ENCODE assay signal across 18 cellular contexts in genomic region chr18:79368681-79369080, GRCh38. TPM values are rescaled to one million over a fixed set of nuclear protein-coding genes. Genes with fewer than 3 reads are reported as not detected.
DNase-seq lines count a peak whose midpoint lies in the region; ATAC-seq and TF ChIP-seq lines count a peak whose summit lies in the region.
"Had no signal": no experiment of that assay in that cellular context is flagged by ENCODE, and none has a peak within 500 bp of the region (broad histone marks: within the 10 kb centered on the region; RNA-seq: fewer than 3 reads in every experiment).

No MANE protein-coding gene starts in this region.

- intact Hi-C loops in tibial artery (cut with DNase I; ENCODE audit: low total_unique reads) = no loop called here

- H3K4me1 Mint-ChIP-seq in stimulated activated naive CD8-positive, alpha-beta T cell treated with anti-CD3 and anti-CD28 coated beads, Interleukin-15, Interleukin-2, amounts not matched to agents 100 ng/mL and 50 ng/mL, for 24 hours (ENCODE audit: low read depth) = peaks cover 32% of the 10 kb centered on the region
- H3K4me1 Mint-ChIP-seq in T-helper 17 cell (peaks cover 19% of the 10 kb centered on the region), immature natural killer cell (peaks cover 22 to 32% of the 10 kb centered on the region in 2 donors)

- H3K4me1 ChIP-seq in tibial artery = no peaks in the 10 kb centered on the region
- H3K4me1 ChIP-seq: Caco-2 had no signal

- no peak for TF ChIP-seq CTCF in tibial artery (IDR thresholded peaks at IDR 0.05)

- peaks cover 0 to 34% (median 4%) of the 10 kb centered on the region in 3 donors for H3K36me3 ChIP-seq in tibial artery

- H3K36me3 Mint-ChIP-seq in stimulated activated naive CD8-positive, alpha-beta T cell treated with anti-CD3 and anti-CD28 coated beads, Interleukin-15, Interleukin-2, amounts not matched to agents 100 ng/mL and 50 ng/mL, for 24 hours (ENCODE audit: low read depth) = peaks cover 19% of the 10 kb centered on the region
- H3K36me3 Mint-ChIP-seq in T-helper 17 cell (ENCODE audit: low read depth) = peaks cover 6% of the 10 kb centered on the region
- peaks cover 8 to 27% (median 14%) of the 10 kb centered on the region in 3 donors for H3K36me3 Mint-ChIP-seq in immature natural killer cell

- H3K4me3 Mint-ChIP-seq in stimulated activated naive CD8-positive, alpha-beta T cell treated with anti-CD3 and anti-CD28 coated beads, Interleukin-15, Interleukin-2, amounts not matched to agents 100 ng/mL and 50 ng/mL, for 24 hours = no peak overlapping the region
- H3K4me3 Mint-ChIP-seq in T-helper 17 cell (no peak overlapping the region), immature natural killer cell (peak overlapping the region in 4 of 5 donors; percentile 19 to 42 (median 24))
- H3K4me3 Mint-ChIP-seq: activated B cell treated with CpG ODN at 0.5 μM for 24 hours had no signal

- H3K27ac ChIP-seq in tibial artery = no peak overlapping the region
- H3K27ac ChIP-seq: esophagus squamous epithelium, neutrophil had no signal

- ATAC-seq in stimulated activated naive CD8-positive, alpha-beta T cell treated with anti-CD3 and anti-CD28 coated beads, Interleukin-15, Interleukin-2, amounts not matched to agents 100 U/mL and 50 U/mL, for 24 hours = no peak
- ATAC-seq in T-helper 17 cell (peak; percentile 65), HG02610 (IDR thresholded peaks at IDR 0.05; ENCODE audit: unreplicated experiment) (no peak)
- ATAC-seq: PC-3 had no signal

- no peaks in the 10 kb centered on the region for H3K27me3 ChIP-seq in tibial artery
- H3K27me3 ChIP-seq: esophagus squamous epithelium, neutrophil had no signal

- no peak overlapping the region for H3K4me3 ChIP-seq in tibial artery
- H3K4me3 ChIP-seq: esophagus squamous epithelium had no signal

- H3K27ac Mint-ChIP-seq in stimulated activated naive CD8-positive, alpha-beta T cell treated with anti-CD3 and anti-CD28 coated beads, Interleukin-15, Interleukin-2, amounts not matched to agents 100 ng/mL and 50 ng/mL, for 24 hours = peak overlapping the region; percentile 18
- H3K27ac Mint-ChIP-seq in T-helper 17 cell (peak overlapping the region; percentile 68), immature natural killer cell (peak overlapping the region in 2 of 6 donors; percentile 39 to 73)
- H3K27ac Mint-ChIP-seq: activated B cell treated with CpG ODN at 0.5 μM for 24 hours had no signal

- H3K27me3 Mint-ChIP-seq in stimulated activated naive CD8-positive, alpha-beta T cell treated with anti-CD3 and anti-CD28 coated beads, Interleukin-15, Interleukin-2, amounts not matched to agents 100 ng/mL and 50 ng/mL, for 24 hours = no peaks in the 10 kb centered on the region
- H3K27me3 Mint-ChIP-seq in T-helper 17 cell (no peaks in the 10 kb centered on the region), immature natural killer cell (ENCODE audit: low read depth in 3 of 3) (peaks cover 0 to 2% (median 1%) of the 10 kb centered on the region in 3 donors)
- H3K27me3 Mint-ChIP-seq: activated B cell treated with CpG ODN at 0.5 μM for 24 hours had no signal

- H3K9me3 Mint-ChIP-seq in stimulated activated naive CD8-positive, alpha-beta T cell treated with anti-CD3 and anti-CD28 coated beads, Interleukin-15, Interleukin-2, amounts not matched to agents 100 ng/mL and 50 ng/mL, for 24 hours = no peaks in the 10 kb centered on the region
- no peaks in the 10 kb centered on the region for H3K9me3 Mint-ChIP-seq in immature natural killer cell
- H3K9me3 Mint-ChIP-seq: activated B cell treated with CpG ODN at 0.5 μM for 24 hours had no signal

- no peak for DNase-seq in stimulated activated naive CD8-positive, alpha-beta T cell treated with anti-CD3 and anti-CD28 coated beads, Interleukin-15, Interleukin-2, amounts not matched to agents 100 U/mL and 50 U/mL, for 24 hours
- DNase-seq in T-helper 17 cell (no peak), immature natural killer cell (no peak), tibial artery (no peak), NCI-H2081 treated with DMSO at 0.1 percent for 48 hours (lab: John Stamatoyannopoulos, UW) (no peak), cerebellum (ENCODE audit: low spot score) (no peak)
- DNase-seq: activated B cell treated with CpG ODN at 0.5 μM for 24 hours, amniotic stem cell, Caco-2, esophagus squamous epithelium, NCI-H1105, NCI-H2171, NCI-H774, PC-3, SIG-M5 had no signal

- H3K9me3 ChIP-seq in T-helper 17 cell (ENCODE audit: control insufficient read depth, low read length, poor library complexity, severe bottlenecking) (no peaks in the 10 kb centered on the region), tibial artery (no peaks in the 10 kb centered on the region)
- H3K9me3 ChIP-seq: Caco-2, esophagus squamous epithelium, neutrophil had no signal

RNA-seq across cellular contexts. Expression of gene NFATC1, which starts 27.0 kb away (rescaled TPM):
- 10 to 100 TPM; 73.4 to 77.8 TPM for total RNA-seq in T-helper 17 cell
- 10 to 100 TPM in 1 of 3 donors, 1 to 10 TPM in 2; 3.1 to 17.6 (median 8.9) TPM for polyA plus RNA-seq in immature natural killer cell
- 2.7 TPM for total RNA-seq in cerebellum

Comparison
In these comparisons a context has a peak if more than half of its experiments do, and no peak if none do; other contexts are left out.
1. H3K4me3 Mint-ChIP-seq: peak in immature natural killer cell (4 of 5); none in stimulated activated naive CD8-positive, alpha-beta T cell treated with anti-CD3 and anti-CD28 coated beads, Interleukin-15, Interleukin-2, amounts not matched to agents 100 ng/mL and 50 ng/mL, for 24 hours (single experiment) and T-helper 17 cell (single experiment).
2. RNA of gene NFATC1, which starts 27.0 kb away (total RNA-seq): 73.4 to 77.8 TPM in T-helper 17 cell; 2.7 TPM in cerebellum (single experiment); every median in the first group is over 10 times any median in the second.